ENCODE assay signal across 8 cellular contexts in genomic region chr11:118913411-118914125, GRCh38. TPM values are rescaled to one million over a fixed set of nuclear protein-coding genes. Genes with fewer than 3 reads are reported as not detected.
A peak's percentile ranks its signal among the peaks of the same experiment; 100 is the strongest.
DNase-seq lines count a peak whose midpoint lies in the region; ATAC-seq and TF ChIP-seq lines count a peak whose summit lies in the region.

No MANE protein-coding gene starts in this region.

- peak overlapping the region; percentile 78 for H3K4me2 ChIP-seq in GM23338

- TF ChIP-seq CTCF in GM23338 (conservative IDR thresholded peaks at IDR 0.05; ENCODE audit: low read depth in 2 of 2) (no peak), WTC11 (IDR thresholded peaks at IDR 0.05) (no peak), esophagus squamous epithelium (IDR thresholded peaks at IDR 0.05) (no peak)

- H3K36me3 Mint-ChIP-seq in GM23338 (ENCODE audit: low read depth) (peaks cover 7% of the 10 kb centered on the region), WTC11 (no peaks in the 10 kb centered on the region)

- H4K20me1 ChIP-seq in GM23338 (replicated peaks; ENCODE audit: insufficient read depth) = no peaks in the 10 kb centered on the region

- CTCF ChIA-PET in WTC11 (lab: Charles Lee) = interaction anchor here (1.0 to 5.9 kb wide), 4 partner anchors 44 to 278 kb away, joined by 3 to 26 read pairs (median 8); partner anchors contain the start of gene DDX6

- intact Hi-C loops in esophagus squamous epithelium (cut with DNase I) = no loop called here
- intact Hi-C loops in sciatic nerve (cut with DNase I) = no loop called here

- peaks cover 77% of the 10 kb centered on the region for H3K79me2 ChIP-seq in GM23338 (replicated peaks; ENCODE audit: insufficient read depth)

- H3K4me3 ChIP-seq in GM23338 (peak overlapping the region; percentile 55), esophagus squamous epithelium (peak overlapping the region in 3 of 4 donors; percentile 5 to 60 (median 39))

- H3K27ac ChIP-seq in GM23338 (ENCODE audit: low read depth) (peak overlapping the region; percentile 99), esophagus squamous epithelium (peak overlapping the region; percentile 95 to 100 (median 98))

- H3K4me3 Mint-ChIP-seq in GM23338 (peak overlapping the region; percentile 74), WTC11 (peak overlapping the region; percentile 72; the same call in 1 of the 2 replicates)

- DNase-seq in GM23338 (ENCODE audit: low spot score) (no peak), WTC11 (ENCODE audit: low spot score) (no peak), esophagus squamous epithelium (lab: John Stamatoyannopoulos, UW) (no peak), sciatic nerve (ENCODE audit: low spot score) (peak; percentile 64), islet precursor cell (no peak), HCEC 1CT (no peak)

- H3K27me3 Mint-ChIP-seq in GM23338 (ENCODE audit: insufficient read depth, low read depth, poor library complexity) = peaks cover 27% of the 10 kb centered on the region
- H3K27me3 Mint-ChIP-seq in WTC11 (ENCODE audit: low read depth) = no peaks in the 10 kb centered on the region

- H3F3A ChIP-seq in GM23338 (replicated peaks; ENCODE audit: low read depth) = peaks cover 29% of the 10 kb centered on the region

- H3K9me2 ChIP-seq in GM23338 (ENCODE audit: insufficient read depth) = no peaks in the 10 kb centered on the region

- H3K27me3 ChIP-seq in GM23338 (ENCODE audit: insufficient read depth) (no peaks in the 10 kb centered on the region), esophagus squamous epithelium (no peaks in the 10 kb centered on the region)

- H3K27ac Mint-ChIP-seq in GM23338 (peak overlapping the region; percentile 99), WTC11 (peak overlapping the region; percentile 99)

- ATAC-seq in GM23338 (no peak), WTC11 (no peak), sciatic nerve (no peak), GM21367 (IDR thresholded peaks at IDR 0.05; ENCODE audit: unreplicated experiment) (no peak), HG03354 (IDR thresholded peaks at IDR 0.05; ENCODE audit: poor library complexity, severe bottlenecking, unreplicated experiment) (no peak)

- H3K4me1 ChIP-seq in GM23338 (ENCODE audit: insufficient read depth) (peaks cover 75% of the 10 kb centered on the region), esophagus squamous epithelium (peaks cover 97 to 100% (median 98%) of the 10 kb centered on the region in 3 donors)

- peaks cover 71% of the 10 kb centered on the region for H3K4me1 Mint-ChIP-seq in GM23338
- H3K4me1 Mint-ChIP-seq in WTC11 = peaks cover 79% of the 10 kb centered on the region

- H2AFZ ChIP-seq in GM23338 = no peak overlapping the region

- TF ChIP-seq POLR2A in esophagus squamous epithelium (IDR thresholded peaks at IDR 0.05) = no peak

- H3K36me3 ChIP-seq in GM23338 (ENCODE audit: insufficient read depth) = no peaks in the 10 kb centered on the region
- peaks cover 0 to 7% (median 0%) of the 10 kb centered on the region in 3 donors for H3K36me3 ChIP-seq in esophagus squamous epithelium

- no peaks in the 10 kb centered on the region for H3K9me3 Mint-ChIP-seq in GM23338
- no peaks in the 10 kb centered on the region for H3K9me3 Mint-ChIP-seq in WTC11

- POLR2A ChIA-PET in WTC11 (lab: Charles Lee) = interaction anchor here (5.1 to 6.9 kb wide), 2 partner anchors 16 to 123 kb away, joined by 46 to 76 read pairs; partner anchors contain the start of gene DDX6

- H3K9me3 ChIP-seq in esophagus squamous epithelium = no peaks in the 10 kb centered on the region

- 0 to 14% methylated on average over 1 to 5 of the region's 9 CpGs for WGBS in esophagus squamous epithelium, 2 donors

TF ChIP-seq in GM23338, 12 proteins besides CTCF, POLR2A, EP300 and RAD21 (continues in another document):
- TF ChIP-seq EZH2phosphoT487 (IDR thresholded peaks at IDR 0.05; ENCODE audit: unreplicated experiment) = no peak
- TF ChIP-seq, protein P1, sequence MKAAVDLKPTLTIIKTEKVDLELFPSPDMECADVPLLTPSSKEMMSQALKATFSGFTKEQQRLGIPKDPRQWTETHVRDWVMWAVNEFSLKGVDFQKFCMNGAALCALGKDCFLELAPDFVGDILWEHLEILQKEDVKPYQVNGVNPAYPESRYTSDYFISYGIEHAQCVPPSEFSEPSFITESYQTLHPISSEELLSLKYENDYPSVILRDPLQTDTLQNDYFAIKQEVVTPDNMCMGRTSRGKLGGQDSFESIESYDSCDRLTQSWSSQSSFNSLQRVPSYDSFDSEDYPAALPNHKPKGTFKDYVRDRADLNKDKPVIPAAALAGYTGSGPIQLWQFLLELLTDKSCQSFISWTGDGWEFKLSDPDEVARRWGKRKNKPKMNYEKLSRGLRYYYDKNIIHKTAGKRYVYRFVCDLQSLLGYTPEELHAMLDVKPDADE (IDR thresholded peaks at IDR 0.05) = no peak
- TF ChIP-seq EZH2 (IDR thresholded peaks at IDR 0.05; ENCODE audit: low read depth, unreplicated experiment) = no peak

TF ChIP-seq in WTC11, 78 proteins besides CTCF, POLR2A, EP300 and RAD21 (continues in another document):
- TF ChIP-seq, protein P2, sequence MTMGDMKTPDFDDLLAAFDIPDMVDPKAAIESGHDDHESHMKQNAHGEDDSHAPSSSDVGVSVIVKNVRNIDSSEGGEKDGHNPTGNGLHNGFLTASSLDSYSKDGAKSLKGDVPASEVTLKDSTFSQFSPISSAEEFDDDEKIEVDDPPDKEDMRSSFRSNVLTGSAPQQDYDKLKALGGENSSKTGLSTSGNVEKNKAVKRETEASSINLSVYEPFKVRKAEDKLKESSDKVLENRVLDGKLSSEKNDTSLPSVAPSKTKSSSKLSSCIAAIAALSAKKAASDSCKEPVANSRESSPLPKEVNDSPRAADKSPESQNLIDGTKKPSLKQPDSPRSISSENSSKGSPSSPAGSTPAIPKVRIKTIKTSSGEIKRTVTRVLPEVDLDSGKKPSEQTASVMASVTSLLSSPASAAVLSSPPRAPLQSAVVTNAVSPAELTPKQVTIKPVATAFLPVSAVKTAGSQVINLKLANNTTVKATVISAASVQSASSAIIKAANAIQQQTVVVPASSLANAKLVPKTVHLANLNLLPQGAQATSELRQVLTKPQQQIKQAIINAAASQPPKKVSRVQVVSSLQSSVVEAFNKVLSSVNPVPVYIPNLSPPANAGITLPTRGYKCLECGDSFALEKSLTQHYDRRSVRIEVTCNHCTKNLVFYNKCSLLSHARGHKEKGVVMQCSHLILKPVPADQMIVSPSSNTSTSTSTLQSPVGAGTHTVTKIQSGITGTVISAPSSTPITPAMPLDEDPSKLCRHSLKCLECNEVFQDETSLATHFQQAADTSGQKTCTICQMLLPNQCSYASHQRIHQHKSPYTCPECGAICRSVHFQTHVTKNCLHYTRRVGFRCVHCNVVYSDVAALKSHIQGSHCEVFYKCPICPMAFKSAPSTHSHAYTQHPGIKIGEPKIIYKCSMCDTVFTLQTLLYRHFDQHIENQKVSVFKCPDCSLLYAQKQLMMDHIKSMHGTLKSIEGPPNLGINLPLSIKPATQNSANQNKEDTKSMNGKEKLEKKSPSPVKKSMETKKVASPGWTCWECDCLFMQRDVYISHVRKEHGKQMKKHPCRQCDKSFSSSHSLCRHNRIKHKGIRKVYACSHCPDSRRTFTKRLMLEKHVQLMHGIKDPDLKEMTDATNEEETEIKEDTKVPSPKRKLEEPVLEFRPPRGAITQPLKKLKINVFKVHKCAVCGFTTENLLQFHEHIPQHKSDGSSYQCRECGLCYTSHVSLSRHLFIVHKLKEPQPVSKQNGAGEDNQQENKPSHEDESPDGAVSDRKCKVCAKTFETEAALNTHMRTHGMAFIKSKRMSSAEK (CRISPR knock-in tag; IDR thresholded peaks at IDR 0.05; ENCODE audit: borderline replicate concordance) = no peak
- no peak for TF ChIP-seq FOXP4 (CRISPR knock-in tag; IDR thresholded peaks at IDR 0.05)
- TF ChIP-seq ZNF671 (CRISPR knock-in tag; IDR thresholded peaks at IDR 0.05) = no peak
- no peak for TF ChIP-seq CDX4 (CRISPR knock-in tag; IDR thresholded peaks at IDR 0.05; ENCODE audit: borderline replicate concordance)
- no peak for TF ChIP-seq GRHL2 (CRISPR knock-in tag; IDR thresholded peaks at IDR 0.05; ENCODE audit: insufficient replicate concordance, severe bottlenecking)

RNA-seq across cellular contexts. Expression of gene BCL9L, which starts 12.2 kb away (rescaled TPM):
- 24.1 and 35.1 TPM in 2 replicates for total RNA-seq in GM23338 (2014; rRNA removed; shearing (Covaris generic))
- polyA plus RNA-seq in GM23338 (2016; fragmentation: Nextera tagmentation; extraction: Ambion mirVana) = 15.9 and 23.6 TPM in 2 replicates
- total RNA-seq in WTC11 (2021) (62.1 to 65.3 TPM (median 64.7 TPM) in 3 replicates), esophagus squamous epithelium (10 to 100 TPM; 16.4 to 29.6 (median 18.9) TPM), sciatic nerve (53.6 TPM)

RNA-seq across cellular contexts. Expression of gene CXCR5, which starts 29.9 kb away (rescaled TPM):
- total RNA-seq in GM23338 (2014; rRNA removed; shearing (Covaris generic)) = not detected in 2 replicates
- polyA plus RNA-seq in GM23338 (2016; fragmentation: Nextera tagmentation; extraction: Ambion mirVana) = 0.18 and 0.96 TPM in 2 replicates
- total RNA-seq in WTC11 (2021) (0.07 TPM in 1 of 3 replicates, not detected in the others), esophagus squamous epithelium (under 1 TPM in 1 of 4 donors, not detected in 3; 0.06 TPM), sciatic nerve (0.18 TPM)

RNA-seq across cellular contexts. Expression of gene UPK2, which starts 42.5 kb away (rescaled TPM):
- not detected in 2 replicates for total RNA-seq in GM23338 (2014; rRNA removed; shearing (Covaris generic))
- 0.74 and 1.4 TPM in 2 replicates for polyA plus RNA-seq in GM23338 (2016; fragmentation: Nextera tagmentation; extraction: Ambion mirVana)
- total RNA-seq in WTC11 (2021) (not detected in 3 replicates), esophagus squamous epithelium (under 1 TPM in 1 of 4 donors, not detected in 3; 0.57 TPM), sciatic nerve (not detected)

RNA-seq across cellular contexts. Expression of gene FOXR1, which starts 58.0 kb away (rescaled TPM):
- not detected in 2 replicates for total RNA-seq in GM23338 (2014; rRNA removed; shearing (Covaris generic))
- not detected in 2 replicates for polyA plus RNA-seq in GM23338 (2016; fragmentation: Nextera tagmentation; extraction: Ambion mirVana)
- total RNA-seq in WTC11 (2021) = not detected in 3 replicates
- total RNA-seq in esophagus squamous epithelium = not detected
- not detected for total RNA-seq in sciatic nerve
